1 cellular context compared by ENCODE assay signal in genomic region chr14:24141030-24141880, GRCh38.
TF ChIP-seq lines count a peak whose summit lies in the region.

Gene EMC9 (minus strand): TSS chr14:24141591. CDS start chr14:24141304, 287 bp downstream.

TF ChIP-seq in HepG2, 621 proteins besides CTCF, POLR2A, EP300 and RAD21 (continued from another document and continues in another):
- TF ChIP-seq HMGXB3 (CRISPR knock-in tag; IDR thresholded peaks at IDR 0.05; ENCODE audit: borderline replicate concordance) (no peak), PRDM10 (CRISPR knock-in tag; IDR thresholded peaks at IDR 0.05; ENCODE audit: low read depth) (peak; percentile 83; the same call in 1 of the 2 replicates), ZNF772 (CRISPR knock-in tag; IDR thresholded peaks at IDR 0.05) (peak; percentile 97), SIN3B (IDR thresholded peaks at IDR 0.05; ENCODE audit: low read length) (peak; percentile 68; the same call in 1 of the 2 replicates), ZNF556 (CRISPR knock-in tag; IDR thresholded peaks at IDR 0.05; ENCODE audit: borderline replicate concordance) (peak; percentile 71), TRAFD1 (CRISPR knock-in tag; IDR thresholded peaks at IDR 0.05; ENCODE audit: borderline replicate concordance) (peak; percentile 91), ZNF546 (CRISPR knock-in tag; conservative IDR thresholded peaks at IDR 0.05) (peak; percentile 98; the same call in 1 of the 2 replicates), SP1 (IDR thresholded peaks at IDR 0.05) (no peak), SP1 (CRISPR knock-in tag; IDR thresholded peaks at IDR 0.05) (peak; percentile 92), SP2 (CRISPR knock-in tag; IDR thresholded peaks at IDR 0.05) (no peak), RFX1 (IDR thresholded peaks at IDR 0.05) (no peak; the same call in 1 of the 2 replicates), ZNF768 (CRISPR knock-in tag; IDR thresholded peaks at IDR 0.05) (peak; percentile 77; the same call in 1 of the 2 replicates), ZNF552 (CRISPR knock-in tag; IDR thresholded peaks at IDR 0.05; ENCODE audit: borderline replicate concordance) (peak; percentile 98), SMARCE1 (IDR thresholded peaks at IDR 0.05; ENCODE audit: borderline replicate concordance) (no peak), ZNF350 (CRISPR knock-in tag; IDR thresholded peaks at IDR 0.05; ENCODE audit: borderline replicate concordance, low read depth) (peak; percentile 99), TFE3 (CRISPR knock-in tag; IDR thresholded peaks at IDR 0.05) (peak; percentile 73; the same call in 1 of the 2 replicates), THAP9 (CRISPR knock-in tag; IDR thresholded peaks at IDR 0.05; ENCODE audit: borderline replicate concordance) (peak; percentile 93), ZZZ3 (CRISPR knock-in tag; IDR thresholded peaks at IDR 0.05; ENCODE audit: borderline replicate concordance) (peak; percentile 92), MTA3 (CRISPR knock-in tag; IDR thresholded peaks at IDR 0.05) (no peak), HNRNPUL1 (IDR thresholded peaks at IDR 0.05; ENCODE audit: low read depth, low read length) (no peak), PRDM15 (CRISPR knock-in tag; IDR thresholded peaks at IDR 0.05) (no peak), CSRNP1 (CRISPR knock-in tag; IDR thresholded peaks at IDR 0.05) (peak; percentile 97), SETDB1 (CRISPR knock-in tag; IDR thresholded peaks at IDR 0.05; ENCODE audit: borderline replicate concordance) (no peak), ZNF83 (CRISPR knock-in tag; IDR thresholded peaks at IDR 0.05; ENCODE audit: borderline replicate concordance) (peak; percentile 95), ZNF136 (CRISPR knock-in tag; IDR thresholded peaks at IDR 0.05; ENCODE audit: low read depth) (no peak; the same call in 1 of the 2 replicates), ZNF737 (CRISPR knock-in tag; IDR thresholded peaks at IDR 0.05; ENCODE audit: borderline replicate concordance) (no peak), ZNF670 (CRISPR knock-in tag; IDR thresholded peaks at IDR 0.05; ENCODE audit: borderline replicate concordance) (no peak), NFYB (CRISPR knock-in tag; IDR thresholded peaks at IDR 0.05) (peak; percentile 99), CBX1 (IDR thresholded peaks at IDR 0.05; ENCODE audit: low read depth) (peak; percentile 87), ZFX (CRISPR knock-in tag; IDR thresholded peaks at IDR 0.05; ENCODE audit: low read depth) (peak; percentile 100), SRF (IDR thresholded peaks at IDR 0.05; ENCODE audit: low read depth, low read length) (peak; percentile 39; the same call in 1 of the 2 replicates), NR2C2 (CRISPR knock-in tag; IDR thresholded peaks at IDR 0.05; ENCODE audit: borderline replicate concordance) (peak; percentile 83), ZBTB7A (CRISPR knock-in tag; IDR thresholded peaks at IDR 0.05) (no peak), HIVEP1 (CRISPR knock-in tag; IDR thresholded peaks at IDR 0.05) (peak; percentile 5; the same call in 1 of the 2 replicates), ZC3H4 (CRISPR knock-in tag; IDR thresholded peaks at IDR 0.05; ENCODE audit: borderline replicate concordance) (no peak; the same call in none of the 2 replicates), HES4 (CRISPR knock-in tag; IDR thresholded peaks at IDR 0.05; ENCODE audit: borderline replicate concordance) (no peak), ELF1 (CRISPR knock-in tag; IDR thresholded peaks at IDR 0.05) (peak; percentile 93), TCF7 (IDR thresholded peaks at IDR 0.05; ENCODE audit: low read depth) (no peak; the same call in 1 of the 2 replicates), MBNL3 (CRISPR knock-in tag; conservative IDR thresholded peaks at IDR 0.05) (no peak), RAD51 (IDR thresholded peaks at IDR 0.05; ENCODE audit: borderline replicate concordance) (peak; percentile 39; the same call in 1 of the 2 replicates)
